ENCODE assay signal across 8 cellular contexts in the genomic region with DNA sequence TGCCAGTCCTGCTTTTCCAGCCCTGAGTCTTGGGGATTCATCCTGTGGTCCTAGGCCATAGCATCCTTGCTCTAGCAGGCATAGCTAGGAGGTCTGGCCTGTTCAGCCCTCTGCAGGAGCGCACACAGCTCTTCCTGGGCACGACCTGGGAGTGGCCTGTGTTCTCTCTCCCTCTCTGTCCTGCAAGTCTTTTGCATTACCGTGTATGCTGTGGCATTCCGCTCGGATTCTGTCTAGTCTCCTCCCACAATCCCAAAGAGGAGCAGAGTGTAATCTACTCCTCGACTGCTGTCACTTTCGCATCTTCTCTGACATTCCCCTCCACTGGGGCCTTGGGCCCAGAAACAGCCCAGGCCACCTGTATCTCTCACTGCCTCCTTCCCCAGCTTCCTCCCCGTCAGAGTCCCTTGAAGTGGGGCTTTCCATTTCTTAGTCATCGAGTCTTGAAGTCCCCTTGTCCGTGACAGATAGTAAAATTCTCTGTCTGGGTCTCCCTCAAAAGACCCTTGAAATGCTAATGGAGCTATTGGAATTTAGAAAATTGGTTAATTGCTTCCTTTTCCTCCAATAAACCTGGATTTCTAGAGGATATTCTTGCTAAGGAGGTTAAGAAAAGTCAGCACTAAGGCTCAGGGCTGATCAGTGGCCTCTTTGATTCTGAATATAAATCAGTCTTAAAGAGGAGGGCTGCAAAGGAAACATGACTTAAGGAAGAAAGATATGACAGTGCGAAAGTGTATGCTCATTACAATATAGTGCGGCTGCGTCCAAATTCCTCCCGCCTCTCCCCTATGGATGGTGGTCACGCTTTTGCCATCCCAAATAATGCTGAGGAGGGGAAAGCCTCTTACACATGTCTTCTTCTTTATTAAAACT.
A peak's percentile ranks its signal among the peaks of the same experiment; 100 is the strongest.
DNase-seq lines count a peak whose midpoint lies in the region; ATAC-seq lines count a peak whose summit lies in the region.
"Not testable (repeated sequence)": the region's sequence is repeated elsewhere in the genome, so short reads cannot be mapped to it uniquely, and the experiment has no call there.

No MANE protein-coding gene starts in this region.

- peak overlapping the region in 1 of 2 donors; percentile 80 for H3K27ac Mint-ChIP-seq in T-cell
- peak overlapping the region; percentile 27 for H3K27ac Mint-ChIP-seq in activated naive CD4-positive, alpha-beta T cell treated with anti-CD3 and anti-CD28 coated beads, Interleukin-2, amount 50 U/mL, for 24 hours

- not testable (repeated sequence) for H3K27me3 Mint-ChIP-seq in T-cell; activated naive CD4-positive, alpha-beta T cell treated with anti-CD3 and anti-CD28 coated beads, Interleukin-2, amount 50 U/mL, for 24 hours

- not testable (repeated sequence) for H3K9me3 Mint-ChIP-seq in T-cell; activated naive CD4-positive, alpha-beta T cell treated with anti-CD3 and anti-CD28 coated beads, Interleukin-2, amount 50 U/mL, for 24 hours

- not testable (repeated sequence) for H3K4me3 Mint-ChIP-seq in T-cell; activated naive CD4-positive, alpha-beta T cell treated with anti-CD3 and anti-CD28 coated beads, Interleukin-2, amount 50 U/mL, for 24 hours

- H3K4me1 Mint-ChIP-seq in T-cell; activated naive CD4-positive, alpha-beta T cell treated with anti-CD3 and anti-CD28 coated beads, Interleukin-2, amount 50 U/mL, for 24 hours: not testable (repeated sequence)

- CTCF ChIA-PET in T-cell (lab: Charles Lee) = not testable (repeated sequence)

- POLR2A ChIA-PET in T-cell (lab: Charles Lee) = not testable (repeated sequence)

- DNase-seq in T-cell = not testable (repeated sequence)
- DNase-seq in stimulated activated naive CD4-positive, alpha-beta T cell treated with Interleukin-2 at 50 U/mL for 16 hours (lab: John Stamatoyannopoulos, UW) = peak; percentile 5

- ATAC-seq in GM18498 (IDR thresholded peaks at IDR 0.05; ENCODE audit: unreplicated experiment) (peak; percentile 73), GM19324 (IDR thresholded peaks at IDR 0.05; ENCODE audit: low FRiP score, unreplicated experiment) (peak; percentile 65), GM21619 (IDR thresholded peaks at IDR 0.05; ENCODE audit: unreplicated experiment) (peak; percentile 79), HG02943 (IDR thresholded peaks at IDR 0.05; ENCODE audit: low read depth, unreplicated experiment) (peak; percentile 71), HG03432 (IDR thresholded peaks at IDR 0.05; ENCODE audit: unreplicated experiment) (peak; percentile 81), T-cell (replicated peaks in 1 of 4) (peak; percentile 41 to 72 (median 54))

- H3K36me3 Mint-ChIP-seq in T-cell; activated naive CD4-positive, alpha-beta T cell treated with anti-CD3 and anti-CD28 coated beads, Interleukin-2, amount 50 U/mL, for 24 hours: not testable (repeated sequence)
